In genomic region chr9:121230231-121230630, GRCh38 we compare ENCODE assay signal across 25 cellular contexts.
"Had no signal": no experiment of that assay in that cellular context is flagged by ENCODE, and none has a peak within 500 bp of the region (broad histone marks: within the 10 kb centered on the region; RNA-seq: fewer than 3 reads in every experiment).

No MANE protein-coding gene starts in this region.

- ATAC-seq: HepG2, Right ventricle myocardium inferior had no signal

- H3K4me3 ChIP-seq: PC-9, Peyer's patch, SJSA1, SK-N-MC had no signal

- H3K4me1 ChIP-seq: Peyer's patch had no signal

- DNase-seq: IMR-90; Kasumi-1; MM.1S; NCI-H1092 treated with DMSO at 0.1 percent for 48 hours; NCI-H1436; NCI-H187; NCI-H2029; NCI-H2081 treated with DMSO at 0.1 percent for 48 hours; NCI-H2171; NCI-H226; NCI-H446; NCI-H510A; NCI-H524 treated with DMSO at 0.1 percent for 48 hours; NCI-H69; NCI-H774; NK-92 treated with Interleukin-12 subunit alpha and Interleukin-12 subunit beta, amount 100 ng/mL, for 24 hours; OCI-M1; PC-9; Peyer's patch; SHP77 treated with DMSO at 0.1 percent for 48 hours had no signal

- H3K27me3 ChIP-seq: Peyer's patch, SJSA1 had no signal

- H3K9me3 ChIP-seq: Peyer's patch, SJSA1 had no signal

- H3K36me3 ChIP-seq: Peyer's patch had no signal

- H2AFZ ChIP-seq: PC-9 had no signal

- H3K27ac ChIP-seq: KMS-11, PC-9, Peyer's patch, SJSA1, SK-N-MC had no signal

- H3K9ac ChIP-seq: KMS-11 had no signal

- H3K4me2 ChIP-seq: KMS-11, PC-9 had no signal
